Comparison of ENCODE assay signal across 20 cellular contexts in genomic region chr4:114561590-114561989, GRCh38. TPM values are rescaled to one million over a fixed set of nuclear protein-coding genes. Genes with fewer than 3 reads are reported as not detected.
DNase-seq lines count a peak whose midpoint lies in the region; ATAC-seq, FAIRE-seq and TF ChIP-seq lines count a peak whose summit lies in the region.
"Had no signal": no experiment of that assay in that cellular context is flagged by ENCODE, and none has a peak within 500 bp of the region (broad histone marks: within the 10 kb centered on the region; RNA-seq: fewer than 3 reads in every experiment).

No MANE protein-coding gene starts in this region.

- ATAC-seq in GM23338 (no peak), GM19395 (IDR thresholded peaks at IDR 0.05; ENCODE audit: unreplicated experiment) (no peak)
- ATAC-seq in natural killer cell treated with Interleukin-12 subunit alpha and Interleukin-12 subunit beta and Interleukin-15 and Interleukin-18, amount 100 ng/mL, for 72 hours, result no peak
- ATAC-seq in stimulated activated memory B cell treated with anti-CD40 and anti-IgM and Interleukin-4, amounts not matched to agents 10 μg/mL and 1 μg/mL and 100 μg/mL, for 72 hours, result no peak

- no peaks in the 10 kb centered on the region for H3F3A ChIP-seq in GM23338 (replicated peaks; ENCODE audit: low read depth)

- FAIRE-seq in small intestine (lab: Jason Lieb, UNC), result no peak
- FAIRE-seq: G401.6 had no signal

- H3K36me3 ChIP-seq in GM23338 (ENCODE audit: insufficient read depth) (peaks cover 33% of the 10 kb centered on the region), hepatocyte (replicated peaks; ENCODE audit: insufficient read depth, low read depth) (no peaks in the 10 kb centered on the region), small intestine (ENCODE audit: control insufficient read depth in 2 of 2, insufficient read depth in 2 of 2, low read length in 2 of 2) (no peaks in the 10 kb centered on the region)

- H3K79me2 ChIP-seq in GM23338 (replicated peaks; ENCODE audit: insufficient read depth), result no peaks in the 10 kb centered on the region
- no peaks in the 10 kb centered on the region for H3K79me2 ChIP-seq in hepatocyte

- H3K4me1 ChIP-seq in GM23338 (ENCODE audit: insufficient read depth) (peaks cover 30% of the 10 kb centered on the region), hepatocyte (ENCODE audit: insufficient read depth) (peaks cover 14% of the 10 kb centered on the region), small intestine (ENCODE audit: control insufficient read depth in 2 of 2, insufficient read depth in 1 of 2, low read depth in 1 of 2, low read length in 1 of 2) (peaks cover 0 to 2% of the 10 kb centered on the region in 2 donors)

- H3K27ac Mint-ChIP-seq in GM23338, result peak overlapping the region; percentile 92
- no peak overlapping the region for H3K27ac Mint-ChIP-seq in natural killer cell treated with Interleukin-12 subunit alpha and Interleukin-12 subunit beta and Interleukin-15 and Interleukin-18, amount 100 ng/mL, for 72 hours
- no peak overlapping the region for H3K27ac Mint-ChIP-seq in stimulated activated memory B cell treated with anti-CD40 and anti-IgM and Interleukin-4, amounts not matched to agents 10 μg/mL and 1 μg/mL and 100 μg/mL, for 72 hours
- H3K27ac Mint-ChIP-seq: CD4-positive, CD25-positive, alpha-beta regulatory T cell had no signal

- H3K4me2 ChIP-seq in GM23338 (no peak overlapping the region), hepatocyte (no peak overlapping the region)

- H4K20me1 ChIP-seq in GM23338 (replicated peaks; ENCODE audit: insufficient read depth) (no peaks in the 10 kb centered on the region), hepatocyte (ENCODE audit: insufficient read depth, poor library complexity, severe bottlenecking) (no peaks in the 10 kb centered on the region)

- no peak for TF ChIP-seq CTCF in GM23338 (conservative IDR thresholded peaks at IDR 0.05; ENCODE audit: low read depth in 2 of 2)
- no peak for TF ChIP-seq CTCF in hepatocyte (IDR thresholded peaks at IDR 0.05; ENCODE audit: poor library complexity)

- no peaks in the 10 kb centered on the region for H3K27me3 ChIP-seq in GM23338 (ENCODE audit: insufficient read depth)
- H3K27me3 ChIP-seq in hepatocyte, result no peaks in the 10 kb centered on the region
- H3K27me3 ChIP-seq in small intestine (ENCODE audit: control insufficient read depth in 2 of 2, insufficient read depth in 2 of 2, low read length in 2 of 2), result no peaks in the 10 kb centered on the region

- H3K36me3 Mint-ChIP-seq in GM23338 (ENCODE audit: low read depth), result peaks cover 44% of the 10 kb centered on the region
- no peaks in the 10 kb centered on the region for H3K36me3 Mint-ChIP-seq in natural killer cell treated with Interleukin-12 subunit alpha and Interleukin-12 subunit beta and Interleukin-15 and Interleukin-18, amount 100 ng/mL, for 72 hours
- no peaks in the 10 kb centered on the region for H3K36me3 Mint-ChIP-seq in stimulated activated memory B cell treated with anti-CD40 and anti-IgM and Interleukin-4, amounts not matched to agents 10 μg/mL and 1 μg/mL and 100 μg/mL, for 72 hours
- H3K36me3 Mint-ChIP-seq: CD4-positive, CD25-positive, alpha-beta regulatory T cell had no signal

- peak overlapping the region; percentile 3; the same call in 1 of the 2 replicates for H3K27ac ChIP-seq in GM23338 (ENCODE audit: low read depth)
- H3K27ac ChIP-seq in hepatocyte, result peak overlapping the region; percentile 88
- peak overlapping the region; percentile 12 to 54 for H3K27ac ChIP-seq in small intestine (ENCODE audit: low read depth in 1 of 2, low read length in 1 of 2)
- H3K27ac ChIP-seq: GM23248 had no signal

- H3K9me2 ChIP-seq in GM23338 (ENCODE audit: insufficient read depth), result no peaks in the 10 kb centered on the region
- no peaks in the 10 kb centered on the region for H3K9me2 ChIP-seq in hepatocyte (replicated peaks; ENCODE audit: insufficient read depth)

- H3K4me1 Mint-ChIP-seq in GM23338, result peaks cover 30% of the 10 kb centered on the region
- no peaks in the 10 kb centered on the region for H3K4me1 Mint-ChIP-seq in natural killer cell treated with Interleukin-12 subunit alpha and Interleukin-12 subunit beta and Interleukin-15 and Interleukin-18, amount 100 ng/mL, for 72 hours (ENCODE audit: low read depth in 2 of 2)
- H3K4me1 Mint-ChIP-seq in stimulated activated memory B cell treated with anti-CD40 and anti-IgM and Interleukin-4, amounts not matched to agents 10 μg/mL and 1 μg/mL and 100 μg/mL, for 72 hours, result no peaks in the 10 kb centered on the region
- H3K4me1 Mint-ChIP-seq: CD4-positive, CD25-positive, alpha-beta regulatory T cell had no signal

- H3K27me3 Mint-ChIP-seq in GM23338 (ENCODE audit: insufficient read depth, low read depth, poor library complexity), result peaks cover 9% of the 10 kb centered on the region
- no peaks in the 10 kb centered on the region for H3K27me3 Mint-ChIP-seq in natural killer cell treated with Interleukin-12 subunit alpha and Interleukin-12 subunit beta and Interleukin-15 and Interleukin-18, amount 100 ng/mL, for 72 hours
- no peaks in the 10 kb centered on the region for H3K27me3 Mint-ChIP-seq in stimulated activated memory B cell treated with anti-CD40 and anti-IgM and Interleukin-4, amounts not matched to agents 10 μg/mL and 1 μg/mL and 100 μg/mL, for 72 hours
- H3K27me3 Mint-ChIP-seq: CD4-positive, CD25-positive, alpha-beta regulatory T cell had no signal

- DNase-seq in GM23338 (ENCODE audit: low spot score) (no peak), LoVo (ENCODE audit: low spot score) (peak; percentile 37), hepatocyte (ENCODE audit: low spot score) (no peak), small intestine (peak; percentile 81), middle frontal gyrus (ENCODE audit: extremely low spot score, low spot score) (no peak)
- DNase-seq in natural killer cell treated with Interleukin-12 subunit alpha and Interleukin-12 subunit beta and Interleukin-15 and Interleukin-18, amount 100 ng/mL, for 72 hours (ENCODE audit: low spot score), result no peak
- DNase-seq: Calu3; CD4-positive, CD25-positive, alpha-beta regulatory T cell; DMS79; GM23248; MM.1S; NCI-H1105; NCI-H1694; NCI-H510A treated with DMSO at 0.1 percent for 48 hours; NCI-H82; Right ventricle myocardium superior had no signal

- H3K4me3 ChIP-seq in GM23338, result no peak overlapping the region
- H3K4me3 ChIP-seq in hepatocyte, result no peak overlapping the region
- no peak overlapping the region for H3K4me3 ChIP-seq in small intestine (ENCODE audit: low read depth in 1 of 2, low read length in 2 of 2)
- H3K4me3 ChIP-seq: GM23248, SK-N-MC had no signal

- H3K9me3 Mint-ChIP-seq in GM23338, result peaks cover 49% of the 10 kb centered on the region
- no peaks in the 10 kb centered on the region for H3K9me3 Mint-ChIP-seq in natural killer cell treated with Interleukin-12 subunit alpha and Interleukin-12 subunit beta and Interleukin-15 and Interleukin-18, amount 100 ng/mL, for 72 hours
- H3K9me3 Mint-ChIP-seq in stimulated activated memory B cell treated with anti-CD40 and anti-IgM and Interleukin-4, amounts not matched to agents 10 μg/mL and 1 μg/mL and 100 μg/mL, for 72 hours, result peaks cover 6% of the 10 kb centered on the region

- 72% methylated on average over 1 of the region's 1 CpG for WGBS in hepatocyte (ENCODE audit: low lambda C conversion rate, missing lambda C conversion rate)
- WGBS in small intestine, 3 donors, result 17 to 59% (median 19%) methylated on average over 1 of the region's 1 CpG

- H2AFZ ChIP-seq in GM23338, result no peak overlapping the region
- H2AFZ ChIP-seq in hepatocyte, result no peak overlapping the region
- H2AFZ ChIP-seq: GM23248 had no signal

- no peak overlapping the region for H3K4me3 Mint-ChIP-seq in GM23338
- no peak overlapping the region for H3K4me3 Mint-ChIP-seq in natural killer cell treated with Interleukin-12 subunit alpha and Interleukin-12 subunit beta and Interleukin-15 and Interleukin-18, amount 100 ng/mL, for 72 hours
- H3K4me3 Mint-ChIP-seq in stimulated activated memory B cell treated with anti-CD40 and anti-IgM and Interleukin-4, amounts not matched to agents 10 μg/mL and 1 μg/mL and 100 μg/mL, for 72 hours, result no peak overlapping the region
- H3K4me3 Mint-ChIP-seq: CD4-positive, CD25-positive, alpha-beta regulatory T cell had no signal

- H3K9me3 ChIP-seq in hepatocyte (ENCODE audit: low read depth), result peaks cover 19% of the 10 kb centered on the region
- H3K9me3 ChIP-seq in small intestine (ENCODE audit: control insufficient read depth, low read depth), result no peaks in the 10 kb centered on the region

TF ChIP-seq in GM23338, 12 proteins besides CTCF, POLR2A, EP300 and RAD21 (continues in another document):
- TF ChIP-seq, protein P1, sequence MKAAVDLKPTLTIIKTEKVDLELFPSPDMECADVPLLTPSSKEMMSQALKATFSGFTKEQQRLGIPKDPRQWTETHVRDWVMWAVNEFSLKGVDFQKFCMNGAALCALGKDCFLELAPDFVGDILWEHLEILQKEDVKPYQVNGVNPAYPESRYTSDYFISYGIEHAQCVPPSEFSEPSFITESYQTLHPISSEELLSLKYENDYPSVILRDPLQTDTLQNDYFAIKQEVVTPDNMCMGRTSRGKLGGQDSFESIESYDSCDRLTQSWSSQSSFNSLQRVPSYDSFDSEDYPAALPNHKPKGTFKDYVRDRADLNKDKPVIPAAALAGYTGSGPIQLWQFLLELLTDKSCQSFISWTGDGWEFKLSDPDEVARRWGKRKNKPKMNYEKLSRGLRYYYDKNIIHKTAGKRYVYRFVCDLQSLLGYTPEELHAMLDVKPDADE (IDR thresholded peaks at IDR 0.05), result no peak
- no peak for TF ChIP-seq CREB1 (CRISPR knock-in tag; IDR thresholded peaks at IDR 0.05; ENCODE audit: low read depth)
- TF ChIP-seq EZH2phosphoT487 (IDR thresholded peaks at IDR 0.05; ENCODE audit: unreplicated experiment), result no peak
- no peak for TF ChIP-seq ZNF114 (CRISPR knock-in tag; IDR thresholded peaks at IDR 0.05)
- TF ChIP-seq STAT1 (IDR thresholded peaks at IDR 0.05; ENCODE audit: unreplicated experiment), result no peak
- no peak for TF ChIP-seq EZH2 (IDR thresholded peaks at IDR 0.05; ENCODE audit: low read depth, unreplicated experiment)

RNA-seq across cellular contexts. Expression of gene UGT8, which starts 37.0 kb away (rescaled TPM):
- 39.0 and 47.1 TPM in 2 replicates for total RNA-seq in GM23338 (2014; rRNA removed; shearing (Covaris generic))
- polyA plus RNA-seq in GM23338 (2016; fragmentation: Nextera tagmentation; extraction: Ambion mirVana) (12.3 and 14.9 TPM in 2 replicates), hepatocyte (17.0 and 18.0 TPM in 2 replicates), small intestine (10 to 100 TPM in 1 of 3 donors, 1 to 10 TPM in 2; 7.6 to 18.9 (median 7.8) TPM)
- 39.3 and 47.2 TPM in 2 replicates for total RNA-seq in hepatocyte
- total RNA-seq in natural killer cell treated with Interleukin-12 subunit alpha and Interleukin-12 subunit beta and Interleukin-15 and Interleukin-18, amount 100 ng/mL, for 72 hours, result not detected
- total RNA-seq: CD4-positive, CD25-positive, alpha-beta regulatory T cell; GM23248 had no signal
- polyA plus RNA-seq: CD4-positive, CD25-positive, alpha-beta regulatory T cell; GM23248 had no signal

Comparison
In these comparisons a context has a peak if more than half of its experiments do, and no peak if none do; other contexts are left out.
1. DNase-seq: peak in LoVo (single experiment) and small intestine (single experiment); none in GM23338 (single experiment), hepatocyte (single experiment), middle frontal gyrus (single experiment) and natural killer cell treated with Interleukin-12 subunit alpha and Interleukin-12 subunit beta and Interleukin-15 and Interleukin-18, amount 100 ng/mL, for 72 hours (single experiment).
2. H3K27ac ChIP-seq: peak in every context shown above with its lines; median percentile 88 in hepatocyte; 33 in small intestine; 3 in GM23338.
3. RNA of gene UGT8, which starts 37.0 kb away (total RNA-seq): 39.3 to 47.2 TPM in hepatocyte and 39.0 to 47.1 TPM in GM23338; not detected in natural killer cell treated with Interleukin-12 subunit alpha and Interleukin-12 subunit beta and Interleukin-15 and Interleukin-18, amount 100 ng/mL, for 72 hours; every median in the first group is over 10 times any median in the second.